8 cellular contexts compared by ENCODE assay signal in the genomic region with DNA sequence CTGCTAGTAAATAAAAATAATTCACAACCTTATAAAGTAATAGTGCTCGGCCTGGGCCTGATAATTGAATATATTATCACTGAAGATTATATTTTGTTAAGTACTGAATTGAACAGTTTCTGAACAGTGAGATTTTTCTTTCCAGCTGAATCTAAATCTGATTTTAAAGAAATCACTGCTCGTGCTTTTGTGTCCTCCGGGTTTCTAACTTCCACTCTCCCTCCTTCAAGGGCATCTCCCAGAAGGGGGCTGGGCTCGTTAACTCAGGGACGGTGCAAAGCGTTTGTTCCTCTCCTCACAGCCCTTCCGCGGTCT. TPM values are rescaled to one million over a fixed set of nuclear protein-coding genes. Genes with fewer than 3 reads are reported as not detected.
A peak's percentile ranks its signal among the peaks of the same experiment; 100 is the strongest.
DNase-seq lines count a peak whose midpoint lies in the region; ATAC-seq and TF ChIP-seq lines count a peak whose summit lies in the region.

No MANE protein-coding gene starts in this region.

- ATAC-seq in HG02885 (IDR thresholded peaks at IDR 0.05; ENCODE audit: poor library complexity, unreplicated experiment), result no peak

- peak overlapping the region; percentile 92 for H2AFZ ChIP-seq in neural cell (ENCODE audit: low read depth, low read length)

- TF ChIP-seq CTCF in NB4 (IDR thresholded peaks at IDR 0.05; ENCODE audit: low read depth, low read length) (no peak), neural cell (IDR thresholded peaks at IDR 0.05; ENCODE audit: poor library complexity, severe bottlenecking) (no peak)

- DNase-seq in NB4 (ENCODE audit: low read depth) (no peak), SK-N-DZ (ENCODE audit: low spot score) (no peak), SHP77 treated with DMSO at 0.1 percent for 48 hours (lab: John Stamatoyannopoulos, UW) (no peak), NCI-H2227 (lab: John Stamatoyannopoulos, UW; ENCODE audit: unreplicated experiment) (no peak)
- DNase-seq in effector memory CD4-positive, alpha-beta T cell, result no peak

- H3K27ac ChIP-seq in BLaER1 (peak overlapping the region; percentile 88; the same call in 1 of the 2 replicates), neural cell (ENCODE audit: low read length) (peak overlapping the region; percentile 100)
- H3K27ac ChIP-seq in effector memory CD4-positive, alpha-beta T cell (ENCODE audit: insufficient read depth, low read length, poor library complexity, severe bottlenecking), result no peak overlapping the region

- peak overlapping the region; percentile 71 for H3K4me2 ChIP-seq in BLaER1
- H3K4me2 ChIP-seq in neural cell (ENCODE audit: low read length), result peak overlapping the region; percentile 90

- TF ChIP-seq RAD21 in neural cell (conservative IDR thresholded peaks at IDR 0.05), result no peak

- peak overlapping the region; percentile 88 for H3K9ac ChIP-seq in BLaER1
- H3K9ac ChIP-seq in neural cell (ENCODE audit: low read length), result peak overlapping the region; percentile 100

- no peaks in the 10 kb centered on the region for H3K9me2 ChIP-seq in neural cell (ENCODE audit: insufficient read depth, low read length)

- H3K27me3 ChIP-seq in BLaER1 (no peaks in the 10 kb centered on the region), neural cell (ENCODE audit: insufficient read depth, low read depth, low read length) (no peaks in the 10 kb centered on the region)
- no peaks in the 10 kb centered on the region for H3K27me3 ChIP-seq in effector memory CD4-positive, alpha-beta T cell (replicated peaks; ENCODE audit: control insufficient read depth, insufficient read depth, low read length, poor library complexity, severe bottlenecking)

- TF ChIP-seq EP300 in neural cell (conservative IDR thresholded peaks at IDR 0.05; ENCODE audit: poor library complexity, severe bottlenecking), result no peak

- H3K4me1 ChIP-seq in BLaER1, result peaks cover 28% of the 10 kb centered on the region
- H3K4me1 ChIP-seq in effector memory CD4-positive, alpha-beta T cell (ENCODE audit: control insufficient read depth, insufficient read depth, low read length, poor library complexity, severe bottlenecking), result peaks cover 13% of the 10 kb centered on the region

- H4K20me1 ChIP-seq in BLaER1 (peaks cover 30% of the 10 kb centered on the region), neural cell (ENCODE audit: insufficient read depth) (peaks cover 12% of the 10 kb centered on the region)

- peaks cover 9% of the 10 kb centered on the region for H3F3A ChIP-seq in neural cell (ENCODE audit: insufficient read depth, low read length, poor library complexity, severe bottlenecking)

- H3K9me3 ChIP-seq in BLaER1 (no peaks in the 10 kb centered on the region), neural cell (ENCODE audit: low read length) (no peaks in the 10 kb centered on the region)
- no peaks in the 10 kb centered on the region for H3K9me3 ChIP-seq in effector memory CD4-positive, alpha-beta T cell (ENCODE audit: control insufficient read depth, low read length)

- H3K36me3 ChIP-seq in BLaER1, result no peaks in the 10 kb centered on the region
- H3K36me3 ChIP-seq in effector memory CD4-positive, alpha-beta T cell (ENCODE audit: control insufficient read depth, insufficient read depth, low read length), result no peaks in the 10 kb centered on the region
- H3K36me3 ChIP-seq in neural cell (ENCODE audit: insufficient read depth, low read length), result no peaks in the 10 kb centered on the region

- TF ChIP-seq POLR2A in NB4 (IDR thresholded peaks at IDR 0.05; ENCODE audit: extremely low read depth, insufficient read length), result no peak

- H3K4me3 ChIP-seq in BLaER1 (peak overlapping the region; percentile 99), NB4 (ENCODE audit: low read depth, low read length) (peak overlapping the region; percentile 59), neural cell (ENCODE audit: low read length) (peak overlapping the region; percentile 78)
- H3K4me3 ChIP-seq in effector memory CD4-positive, alpha-beta T cell (ENCODE audit: insufficient read depth, low read depth, low read length, poor library complexity, severe bottlenecking), result peak overlapping the region; percentile 70

- peaks cover 31% of the 10 kb centered on the region for H3K79me2 ChIP-seq in neural cell (replicated peaks; ENCODE audit: insufficient read depth, low read length)

TF ChIP-seq in neural cell, 6 proteins besides CTCF, POLR2A, EP300 and RAD21:
- no peak for TF ChIP-seq EZH2 (IDR thresholded peaks at IDR 0.05; ENCODE audit: borderline replicate concordance, insufficient read depth, low read length, poor library complexity, severe bottlenecking)
- TF ChIP-seq MXI1 (conservative IDR thresholded peaks at IDR 0.05; ENCODE audit: poor library complexity, severe bottlenecking), result no peak
- no peak for TF ChIP-seq POLR2AphosphoS5 (IDR thresholded peaks at IDR 0.05)
- TF ChIP-seq SMC3 (conservative IDR thresholded peaks at IDR 0.05; ENCODE audit: poor library complexity), result no peak
- TF ChIP-seq, protein P1, sequence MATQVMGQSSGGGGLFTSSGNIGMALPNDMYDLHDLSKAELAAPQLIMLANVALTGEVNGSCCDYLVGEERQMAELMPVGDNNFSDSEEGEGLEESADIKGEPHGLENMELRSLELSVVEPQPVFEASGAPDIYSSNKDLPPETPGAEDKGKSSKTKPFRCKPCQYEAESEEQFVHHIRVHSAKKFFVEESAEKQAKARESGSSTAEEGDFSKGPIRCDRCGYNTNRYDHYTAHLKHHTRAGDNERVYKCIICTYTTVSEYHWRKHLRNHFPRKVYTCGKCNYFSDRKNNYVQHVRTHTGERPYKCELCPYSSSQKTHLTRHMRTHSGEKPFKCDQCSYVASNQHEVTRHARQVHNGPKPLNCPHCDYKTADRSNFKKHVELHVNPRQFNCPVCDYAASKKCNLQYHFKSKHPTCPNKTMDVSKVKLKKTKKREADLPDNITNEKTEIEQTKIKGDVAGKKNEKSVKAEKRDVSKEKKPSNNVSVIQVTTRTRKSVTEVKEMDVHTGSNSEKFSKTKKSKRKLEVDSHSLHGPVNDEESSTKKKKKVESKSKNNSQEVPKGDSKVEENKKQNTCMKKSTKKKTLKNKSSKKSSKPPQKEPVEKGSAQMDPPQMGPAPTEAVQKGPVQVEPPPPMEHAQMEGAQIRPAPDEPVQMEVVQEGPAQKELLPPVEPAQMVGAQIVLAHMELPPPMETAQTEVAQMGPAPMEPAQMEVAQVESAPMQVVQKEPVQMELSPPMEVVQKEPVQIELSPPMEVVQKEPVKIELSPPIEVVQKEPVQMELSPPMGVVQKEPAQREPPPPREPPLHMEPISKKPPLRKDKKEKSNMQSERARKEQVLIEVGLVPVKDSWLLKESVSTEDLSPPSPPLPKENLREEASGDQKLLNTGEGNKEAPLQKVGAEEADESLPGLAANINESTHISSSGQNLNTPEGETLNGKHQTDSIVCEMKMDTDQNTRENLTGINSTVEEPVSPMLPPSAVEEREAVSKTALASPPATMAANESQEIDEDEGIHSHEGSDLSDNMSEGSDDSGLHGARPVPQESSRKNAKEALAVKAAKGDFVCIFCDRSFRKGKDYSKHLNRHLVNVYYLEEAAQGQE (IDR thresholded peaks at IDR 0.05; ENCODE audit: borderline replicate concordance), result no peak
- TF ChIP-seq TAF1 (IDR thresholded peaks at IDR 0.05; ENCODE audit: low read depth), result no peak
TF ChIP-seq in neural cell: peak in this region for 0.

RNA-seq across cellular contexts. Expression of a gene that starts 0.8 kb away (rescaled TPM):
- polyA plus RNA-seq in neural cell, result 76.4 and 83.1 TPM in 2 replicates
- polyA minus RNA-seq in neural cell, result 241 and 299 TPM in 2 replicates
- polyA plus RNA-seq in SK-N-DZ (2014; cell fraction: cytosol; rRNA removed), result 21.7 and 21.8 TPM in 2 replicates
- 12.3 and 19.5 TPM in 2 replicates for polyA plus RNA-seq in SK-N-DZ (2014; cell fraction: nucleus; rRNA removed)
